In the genomic region with DNA sequence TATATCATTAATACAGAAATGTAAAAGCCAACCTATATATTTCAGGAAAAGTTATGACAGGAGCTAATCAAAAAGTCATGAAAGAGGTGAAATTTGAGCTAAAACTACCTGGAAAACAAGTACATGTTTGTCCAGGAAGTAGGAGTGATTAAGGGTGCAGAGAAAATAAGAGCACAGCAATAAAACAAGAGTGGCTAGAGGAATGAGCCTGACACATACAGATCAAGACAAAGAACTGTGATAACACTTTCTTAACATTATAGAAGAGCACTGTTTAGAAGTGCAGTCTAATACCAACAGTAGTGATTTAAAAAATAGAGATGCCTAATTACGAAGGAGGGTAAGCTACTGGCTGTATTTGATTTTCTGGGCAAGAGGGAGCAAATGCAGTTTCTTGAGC, we compare ENCODE assay signal across 18 cellular contexts.
A peak's percentile ranks its signal among the peaks of the same experiment; 100 is the strongest.
DNase-seq lines count a peak whose midpoint lies in the region; ATAC-seq, FAIRE-seq and TF ChIP-seq lines count a peak whose summit lies in the region.
"Had no signal": no experiment of that assay in that cellular context is flagged by ENCODE, and none has a peak within 500 bp of the region (broad histone marks: within the 10 kb centered on the region; RNA-seq: fewer than 3 reads in every experiment).

No MANE protein-coding gene starts in this region.

- peaks cover 8% of the 10 kb centered on the region for H3K4me1 Mint-ChIP-seq in GM23338
- H3K4me1 Mint-ChIP-seq: CD4-positive, alpha-beta memory T cell had no signal

- H3K9me2 ChIP-seq in GM23338 (ENCODE audit: insufficient read depth), result no peaks in the 10 kb centered on the region
- H3K9me2 ChIP-seq in hepatocyte (replicated peaks; ENCODE audit: insufficient read depth), result no peaks in the 10 kb centered on the region

- H3K36me3 Mint-ChIP-seq in GM23338 (ENCODE audit: low read depth), result peaks cover 19% of the 10 kb centered on the region; the same call in 2 of the 3 replicates
- H3K36me3 Mint-ChIP-seq: CD4-positive, alpha-beta memory T cell had no signal

- no peak for FAIRE-seq in small intestine (lab: Jason Lieb, UNC)
- FAIRE-seq: G401.6, GM12891, GM19239, K562 had no signal

- 0 out of 2 replicates have a peak, but pooled peaks cover 3% of the 10 kb centered on the region for H3K36me3 ChIP-seq in GM23338 (ENCODE audit: insufficient read depth)
- H3K36me3 ChIP-seq in hepatocyte (replicated peaks; ENCODE audit: insufficient read depth, low read depth), result peaks cover 4% of the 10 kb centered on the region
- H3K36me3 ChIP-seq in small intestine (ENCODE audit: control insufficient read depth in 2 of 2, insufficient read depth in 2 of 2, low read length in 2 of 2), result peaks cover 2% of the 10 kb centered on the region in 2 donors

- no peaks in the 10 kb centered on the region for H3F3A ChIP-seq in GM23338 (replicated peaks; ENCODE audit: low read depth)

- H3K4me1 ChIP-seq in GM23338 (ENCODE audit: insufficient read depth) (peaks cover 8% of the 10 kb centered on the region), hepatocyte (ENCODE audit: insufficient read depth) (no peaks in the 10 kb centered on the region), small intestine (ENCODE audit: control insufficient read depth in 2 of 2, insufficient read depth in 1 of 2, low read depth in 1 of 2, low read length in 1 of 2) (no peaks in the 10 kb centered on the region)
- H3K4me1 ChIP-seq: BLaER1 had no signal

- no peak for DNase-seq in GM23338 (ENCODE audit: low spot score)
- DNase-seq in NCI-H69 (lab: John Stamatoyannopoulos, UW), result peak; percentile 0
- no peak for DNase-seq in hepatocyte (ENCODE audit: low spot score)
- DNase-seq in small intestine, result peak; percentile 5
- DNase-seq in HCEC 1CT, result no peak
- no peak for DNase-seq in HuH-7 (ENCODE audit: low spot score)
- DNase-seq in anterior cingulate cortex (lab: John Stamatoyannopoulos, UW), result no peak
- DNase-seq: 8988T; CD4-positive, alpha-beta memory T cell; GOT3; H7; IMR-90 had no signal

- H2AFZ ChIP-seq in GM23338 (no peak overlapping the region), hepatocyte (no peak overlapping the region)

- H3K9me3 ChIP-seq in hepatocyte (ENCODE audit: low read depth) (no peaks in the 10 kb centered on the region), small intestine (ENCODE audit: control insufficient read depth, low read depth) (no peaks in the 10 kb centered on the region)
- H3K9me3 ChIP-seq: BLaER1 had no signal

- H3K4me3 ChIP-seq in GM23338 (no peak overlapping the region), hepatocyte (no peak overlapping the region), small intestine (ENCODE audit: low read depth in 1 of 2, low read length in 2 of 2) (no peak overlapping the region)
- H3K4me3 ChIP-seq: BLaER1, K562 had no signal

- H3K27ac ChIP-seq in GM23338 (ENCODE audit: low read depth), result no peak overlapping the region
- H3K27ac ChIP-seq in hepatocyte, result peak overlapping the region; percentile 2
- H3K27ac ChIP-seq in small intestine (ENCODE audit: low read depth in 1 of 2, low read length in 1 of 2), result no peak overlapping the region
- H3K27ac ChIP-seq: BLaER1 had no signal

- H3K4me2 ChIP-seq in GM23338, result no peak overlapping the region
- H3K4me2 ChIP-seq in hepatocyte, result no peak overlapping the region
- H3K4me2 ChIP-seq: BLaER1 had no signal

- WGBS in hepatocyte (ENCODE audit: low lambda C conversion rate, missing lambda C conversion rate), result 79% methylated on average over 1 of the region's 1 CpG
- 89 to 94% (median 90%) methylated on average over 1 of the region's 1 CpG for WGBS in small intestine, 3 donors

- H3K27me3 Mint-ChIP-seq in GM23338 (ENCODE audit: insufficient read depth, low read depth, poor library complexity), result peaks cover 1% of the 10 kb centered on the region
- H3K27me3 Mint-ChIP-seq: CD4-positive, alpha-beta memory T cell had no signal

- no peak overlapping the region for H3K4me3 Mint-ChIP-seq in GM23338
- H3K4me3 Mint-ChIP-seq: CD14-positive monocyte; CD4-positive, alpha-beta memory T cell had no signal

- H3K27me3 ChIP-seq in GM23338 (ENCODE audit: insufficient read depth), result no peaks in the 10 kb centered on the region
- H3K27me3 ChIP-seq in hepatocyte, result no peaks in the 10 kb centered on the region
- H3K27me3 ChIP-seq in small intestine (ENCODE audit: control insufficient read depth in 2 of 2, insufficient read depth in 2 of 2, low read length in 2 of 2), result no peaks in the 10 kb centered on the region
- H3K27me3 ChIP-seq: BLaER1 had no signal

- TF ChIP-seq CTCF in GM23338 (conservative IDR thresholded peaks at IDR 0.05; ENCODE audit: low read depth in 2 of 2), result no peak
- no peak for TF ChIP-seq CTCF in hepatocyte (IDR thresholded peaks at IDR 0.05; ENCODE audit: poor library complexity)

- no peaks in the 10 kb centered on the region for H3K9me3 Mint-ChIP-seq in GM23338
- H3K9me3 Mint-ChIP-seq: CD14-positive monocyte; CD4-positive, alpha-beta memory T cell had no signal

- no peak for ATAC-seq in GM23338
- ATAC-seq: K562 had no signal

- H3K79me2 ChIP-seq in GM23338 (replicated peaks; ENCODE audit: insufficient read depth) (no peaks in the 10 kb centered on the region), hepatocyte (peaks cover 3% of the 10 kb centered on the region)

- 0 out of 2 replicates have a peak overlapping the region, but pooled peaks have one; percentile 3 for H3K27ac Mint-ChIP-seq in GM23338
- H3K27ac Mint-ChIP-seq: CD4-positive, alpha-beta memory T cell had no signal

- H4K20me1 ChIP-seq in GM23338 (replicated peaks; ENCODE audit: insufficient read depth) (no peaks in the 10 kb centered on the region), hepatocyte (ENCODE audit: insufficient read depth, poor library complexity, severe bottlenecking) (no peaks in the 10 kb centered on the region)
- H4K20me1 ChIP-seq: BLaER1 had no signal

TF ChIP-seq in GM23338, 12 proteins besides CTCF, POLR2A, EP300 and RAD21 (continues in another document):
- no peak for TF ChIP-seq POLR2AphosphoS5 (IDR thresholded peaks at IDR 0.05; ENCODE audit: low read depth)
- TF ChIP-seq, protein P1, sequence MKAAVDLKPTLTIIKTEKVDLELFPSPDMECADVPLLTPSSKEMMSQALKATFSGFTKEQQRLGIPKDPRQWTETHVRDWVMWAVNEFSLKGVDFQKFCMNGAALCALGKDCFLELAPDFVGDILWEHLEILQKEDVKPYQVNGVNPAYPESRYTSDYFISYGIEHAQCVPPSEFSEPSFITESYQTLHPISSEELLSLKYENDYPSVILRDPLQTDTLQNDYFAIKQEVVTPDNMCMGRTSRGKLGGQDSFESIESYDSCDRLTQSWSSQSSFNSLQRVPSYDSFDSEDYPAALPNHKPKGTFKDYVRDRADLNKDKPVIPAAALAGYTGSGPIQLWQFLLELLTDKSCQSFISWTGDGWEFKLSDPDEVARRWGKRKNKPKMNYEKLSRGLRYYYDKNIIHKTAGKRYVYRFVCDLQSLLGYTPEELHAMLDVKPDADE (IDR thresholded peaks at IDR 0.05), result no peak
- TF ChIP-seq ZNF114 (CRISPR knock-in tag; IDR thresholded peaks at IDR 0.05), result no peak
- no peak for TF ChIP-seq JUNB (IDR thresholded peaks at IDR 0.05; ENCODE audit: unreplicated experiment)

Comparison
In these comparisons a context has a peak if more than half of its experiments do, and no peak if none do; other contexts are left out.
1. DNase-seq: peak in NCI-H69 (single experiment) and small intestine (single experiment); none in GM23338 (single experiment), hepatocyte (single experiment), HCEC 1CT (single experiment), HuH-7 (single experiment) and anterior cingulate cortex (0 of 58).